In genomic region chr6:45328523-45328922, GRCh38 we compare ENCODE assay signal across 13 cellular contexts. TPM values are rescaled to one million over a fixed set of nuclear protein-coding genes. Genes with fewer than 3 reads are reported as not detected.
A peak's percentile ranks its signal among the peaks of the same experiment; 100 is the strongest.
DNase-seq lines count a peak whose midpoint lies in the region; ATAC-seq and TF ChIP-seq lines count a peak whose summit lies in the region.
"Had no signal": no experiment of that assay in that cellular context is flagged by ENCODE, and none has a peak within 500 bp of the region (broad histone marks: within the 10 kb centered on the region; RNA-seq: fewer than 3 reads in every experiment).

No MANE protein-coding gene starts in this region.

- H3K27ac ChIP-seq in AG04450 (ENCODE audit: low read depth, low read length) (no peak overlapping the region), HEK293 (ENCODE audit: extremely low read depth, low read depth, low read length) (no peak overlapping the region)
- peak overlapping the region; percentile 28 for H3K27ac ChIP-seq in naive thymus-derived CD4-positive, alpha-beta T cell (ENCODE audit: low read depth, low read length)

- no peak for TF ChIP-seq CTCF in AG04450 (IDR thresholded peaks at IDR 0.05; ENCODE audit: low read depth, low read length)
- no peak for TF ChIP-seq CTCF in HEK293 (tag by site-specific recombination; IDR thresholded peaks at IDR 0.05)
- no peak for TF ChIP-seq CTCF in astrocyte of the cerebellum (IDR thresholded peaks at IDR 0.05; ENCODE audit: low read depth, low read length, missing control alignments)
- no peak for TF ChIP-seq CTCF in foreskin fibroblast (IDR thresholded peaks at IDR 0.05; ENCODE audit: low read depth, low read length)

- in situ Hi-C loops in astrocyte of the cerebellum (cut with HindIII; ENCODE audit: low sequenced_read_pairs): loop anchor here (5.0 kb wide), 2 partner anchors 79 to 671 kb away; no protein-coding TSS in a partner anchor

- peak overlapping the region; percentile 61 to 87 (median 78) for H3K4me3 Mint-ChIP-seq in naive thymus-derived CD4-positive, alpha-beta T cell
- H3K4me3 Mint-ChIP-seq: memory B cell had no signal

- H3K4me3 ChIP-seq in AG04450 (ENCODE audit: low read depth, low read length) (peak overlapping the region; percentile 37), HEK293 (ENCODE audit: low read depth, low read length) (no peak overlapping the region), astrocyte of the cerebellum (ENCODE audit: low read depth, low read length) (peak overlapping the region; percentile 68), foreskin fibroblast (ENCODE audit: low read depth in 1 of 2, low read length in 2 of 2) (no peak overlapping the region)
- H3K4me3 ChIP-seq in naive thymus-derived CD4-positive, alpha-beta T cell (ENCODE audit: low read length): peak overlapping the region; percentile 25

- no peaks in the 10 kb centered on the region for H3K27me3 Mint-ChIP-seq in naive thymus-derived CD4-positive, alpha-beta T cell
- H3K27me3 Mint-ChIP-seq: memory B cell had no signal

- no peaks in the 10 kb centered on the region for H3K36me3 ChIP-seq in HEK293 (ENCODE audit: control insufficient read depth in 2 of 2, insufficient read depth in 1 of 2, low read length in 2 of 2)
- H3K36me3 ChIP-seq in naive thymus-derived CD4-positive, alpha-beta T cell (ENCODE audit: control insufficient read depth in 2 of 3, insufficient read depth in 3 of 3, low read length in 3 of 3): no peaks in the 10 kb centered on the region

- peaks cover 0 to 2% (median 0%) of the 10 kb centered on the region in 11 donors for H3K9me3 Mint-ChIP-seq in naive thymus-derived CD4-positive, alpha-beta T cell
- H3K9me3 Mint-ChIP-seq: memory B cell had no signal

- CTCF ChIA-PET in AG04450 (lab: Charles Lee) (interaction anchor here (0.8 to 1.4 kb wide), 2 partner anchors 698 to 853 kb away, joined by 4 read pairs; no protein-coding TSS in a partner anchor), HEK293 (lab: Yijun Ruan, JAX) (no interaction called here)
- CTCF ChIA-PET in naive thymus-derived CD4-positive, alpha-beta T cell (lab: Charles Lee): interaction anchor here (0.6 to 2.7 kb wide), 4 partner anchors 11 to 386 kb away, joined by 3 to 7 read pairs (median 4); no protein-coding TSS in a partner anchor

- peaks cover 22 to 80% (median 58%) of the 10 kb centered on the region in 7 donors for H3K4me1 Mint-ChIP-seq in naive thymus-derived CD4-positive, alpha-beta T cell

- DNase-seq in AG04450 (ENCODE audit: low read depth, low spot score): no peak
- no peak for DNase-seq in astrocyte of the cerebellum (ENCODE audit: low read depth)
- no peak for DNase-seq in naive thymus-derived CD4-positive, alpha-beta T cell
- no peak for DNase-seq in NK-92 treated with Interleukin-12 subunit alpha and Interleukin-12 subunit beta, amount 100 ng/mL, for 24 hours (lab: John Stamatoyannopoulos, UW)
- no peak for DNase-seq in cerebellum (ENCODE audit: low spot score)
- DNase-seq in foreskin fibroblast: no peak
- DNase-seq: COR-L47, Karpas-422, T-helper 9 cell had no signal

- H3K4me1 ChIP-seq in HEK293 (ENCODE audit: control insufficient read depth, insufficient read depth, low read length): peaks cover 15% of the 10 kb centered on the region
- peaks cover 3 to 24% of the 10 kb centered on the region in 2 donors for H3K4me1 ChIP-seq in naive thymus-derived CD4-positive, alpha-beta T cell (ENCODE audit: control insufficient read depth in 2 of 2, insufficient read depth in 2 of 2, low read length in 2 of 2)

- intact Hi-C loops in naive thymus-derived CD4-positive, alpha-beta T cell (cut with micrococcal nuclease): loop anchor here in 1 of 2 donors (1.0 to 2.0 kb wide), 2 partner anchors 10 to 16 kb away; no protein-coding TSS in a partner anchor

- POLR2A ChIA-PET in AG04450 (lab: Yijun Ruan, JAX): no interaction called here
- POLR2A ChIA-PET in HEK293 (lab: Yijun Ruan, JAX): no interaction called here
- POLR2A ChIA-PET in naive thymus-derived CD4-positive, alpha-beta T cell (lab: Charles Lee): interaction anchor here (0.9 to 2.6 kb wide), 5 partner anchors 11 to 292 kb away, joined by 3 to 12 read pairs (median 4); partner anchors contain the start of gene SUPT3H

- H3K27ac Mint-ChIP-seq in naive thymus-derived CD4-positive, alpha-beta T cell: peak overlapping the region in 8 of 9 donors; percentile 33 to 89 (median 76)
- H3K27ac Mint-ChIP-seq: memory B cell had no signal

- no peaks in the 10 kb centered on the region for H3K27me3 ChIP-seq in AG04450 (ENCODE audit: control insufficient read depth, insufficient read depth, low read length)
- no peaks in the 10 kb centered on the region for H3K27me3 ChIP-seq in naive thymus-derived CD4-positive, alpha-beta T cell (ENCODE audit: control insufficient read depth in 2 of 2, insufficient read depth in 2 of 2, low read length in 2 of 2)

- no peaks in the 10 kb centered on the region for H3K9me3 ChIP-seq in AG04450 (ENCODE audit: control insufficient read depth, insufficient read depth, low read length)
- H3K9me3 ChIP-seq in HEK293 (ENCODE audit: control insufficient read depth, insufficient read depth, low read depth, low read length): no peaks in the 10 kb centered on the region
- H3K9me3 ChIP-seq in naive thymus-derived CD4-positive, alpha-beta T cell (ENCODE audit: control insufficient read depth in 2 of 3, low read length in 3 of 3): no peaks in the 10 kb centered on the region

- ATAC-seq in naive thymus-derived CD4-positive, alpha-beta T cell: peak; percentile 23
- ATAC-seq in HG02798 (IDR thresholded peaks at IDR 0.05; ENCODE audit: poor library complexity, unreplicated experiment): no peak

- H3K36me3 Mint-ChIP-seq in naive thymus-derived CD4-positive, alpha-beta T cell: peaks cover 0 to 3% (median 0%) of the 10 kb centered on the region in 5 donors

TF ChIP-seq in HEK293, 187 proteins besides CTCF, POLR2A, EP300 and RAD21:
- no peak for TF ChIP-seq ZNF184 (tag by site-specific recombination; IDR thresholded peaks at IDR 0.05)
- no peak for TF ChIP-seq ZNF19 (tag by site-specific recombination; IDR thresholded peaks at IDR 0.05; ENCODE audit: low read depth)
- TF ChIP-seq PRDM6 (tag by site-specific recombination; IDR thresholded peaks at IDR 0.05): peak; percentile 25; the same call in 1 of the 2 replicates

RNA-seq across cellular contexts. Expression of gene RUNX2, which starts 0.4 kb away (rescaled TPM):
- 3.4 and 4.3 TPM in 2 replicates for polyA plus RNA-seq in AG04450 (2011; rRNA removed)
- 7.0 and 7.9 TPM in 2 replicates for polyA minus RNA-seq in AG04450 (2011; rRNA and poly(A)+ RNA removed)
- total RNA-seq in naive thymus-derived CD4-positive, alpha-beta T cell: 10 to 100 TPM; 12.8 to 17.9 (median 14.0) TPM
- 1 to 10 TPM; 2.3 to 4.7 TPM for polyA plus RNA-seq in naive thymus-derived CD4-positive, alpha-beta T cell
- total RNA-seq in cerebellum: 0.54 TPM
- total RNA-seq: dermis microvascular lymphatic vessel endothelial cell had no signal

RNA-seq across cellular contexts. Expression of gene SUPT3H, which starts 49.2 kb away (rescaled TPM):
- polyA plus RNA-seq in AG04450 (2011; rRNA removed): 6.0 and 8.7 TPM in 2 replicates
- 13.1 and 13.8 TPM in 2 replicates for polyA minus RNA-seq in AG04450 (2011; rRNA and poly(A)+ RNA removed)
- total RNA-seq in naive thymus-derived CD4-positive, alpha-beta T cell: 10 to 100 TPM in 4 of 5 experiments, 1 to 10 TPM in 1; 10.0 to 16.0 (median 12.7) TPM
- polyA plus RNA-seq in naive thymus-derived CD4-positive, alpha-beta T cell: 10 to 100 TPM in 1 of 2 donors, 1 to 10 TPM in 1; 8.0 to 15.5 TPM
- total RNA-seq in cerebellum: 29.9 TPM

Comparison
In these comparisons a context has a peak if more than half of its experiments do, and no peak if none do; other contexts are left out.
1. H3K4me3 ChIP-seq: peak in AG04450 (single experiment), astrocyte of the cerebellum (single experiment) and naive thymus-derived CD4-positive, alpha-beta T cell (single experiment); none in HEK293 (single experiment) and foreskin fibroblast (0 of 2).